Comparison of ENCODE assay signal across 1 cellular context in genomic region chr15:98330258-98330657, GRCh38.
TF ChIP-seq lines count a peak whose summit lies in the region.

No MANE protein-coding gene starts in this region.

TF ChIP-seq in GM23338, 12 proteins besides CTCF, POLR2A, EP300 and RAD21 (continued from another document):
- no peak for TF ChIP-seq REST (IDR thresholded peaks at IDR 0.05; ENCODE audit: unreplicated experiment)
